In genomic region chr6:114049367-114049966, GRCh38 we compare ENCODE assay signal across 1 cellular context.
TF ChIP-seq lines count a peak whose summit lies in the region.

No MANE protein-coding gene starts in this region.

TF ChIP-seq in HepG2, 621 proteins besides CTCF, POLR2A, EP300 and RAD21 (continued from another document and continues in another):
- no peak for TF ChIP-seq HMGXB3 (CRISPR knock-in tag; IDR thresholded peaks at IDR 0.05; ENCODE audit: borderline replicate concordance)
- TF ChIP-seq CSRNP2 (CRISPR knock-in tag; conservative IDR thresholded peaks at IDR 0.05; ENCODE audit: low read depth), result no peak
- no peak for TF ChIP-seq ZNF589 (CRISPR knock-in tag; conservative IDR thresholded peaks at IDR 0.05)
- no peak for TF ChIP-seq ZNF670 (CRISPR knock-in tag; IDR thresholded peaks at IDR 0.05; ENCODE audit: borderline replicate concordance)
- no peak for TF ChIP-seq ZBTB14 (CRISPR knock-in tag; IDR thresholded peaks at IDR 0.05)
- TF ChIP-seq REPIN1 (CRISPR knock-in tag; IDR thresholded peaks at IDR 0.05; ENCODE audit: borderline replicate concordance, low read depth), result no peak
- TF ChIP-seq TAF1 (CRISPR knock-in tag; IDR thresholded peaks at IDR 0.05), result no peak
- TF ChIP-seq PHF5A (CRISPR knock-in tag; IDR thresholded peaks at IDR 0.05; ENCODE audit: low read depth, unreplicated experiment), result no peak
- no peak for TF ChIP-seq KLF9 (CRISPR knock-in tag; IDR thresholded peaks at IDR 0.05; ENCODE audit: low read depth)
- no peak for TF ChIP-seq ZNF546 (CRISPR knock-in tag; conservative IDR thresholded peaks at IDR 0.05)
- no peak for TF ChIP-seq MXI1 (IDR thresholded peaks at IDR 0.05; ENCODE audit: borderline replicate concordance, low read depth, low read length)
- 0 out of 2 replicates have a peak, but pooled peaks have one; percentile 23 for TF ChIP-seq MAX (IDR thresholded peaks at IDR 0.05)
- TF ChIP-seq HMG20A (CRISPR knock-in tag; IDR thresholded peaks at IDR 0.05; ENCODE audit: borderline replicate concordance), result no peak
- TF ChIP-seq ASH2L (IDR thresholded peaks at IDR 0.05; ENCODE audit: insufficient read length, low read depth, low read length), result peak; percentile 86
- TF ChIP-seq SNAI1 (CRISPR knock-in tag; IDR thresholded peaks at IDR 0.05; ENCODE audit: borderline replicate concordance), result no peak
- TF ChIP-seq POGZ (CRISPR knock-in tag; IDR thresholded peaks at IDR 0.05), result peak; percentile 62; the same call in 1 of the 2 replicates
- TF ChIP-seq ZNF44 (CRISPR knock-in tag; IDR thresholded peaks at IDR 0.05), result no peak
- TF ChIP-seq PLSCR1 (CRISPR knock-in tag; IDR thresholded peaks at IDR 0.05; ENCODE audit: borderline replicate concordance), result no peak
- TF ChIP-seq UBTF (CRISPR knock-in tag; IDR thresholded peaks at IDR 0.05), result no peak
- TF ChIP-seq FOSL2 (CRISPR knock-in tag; IDR thresholded peaks at IDR 0.05), result peak; percentile 12
- peak; percentile 33; the same call in 1 of the 2 replicates for TF ChIP-seq CEBPG (CRISPR knock-in tag; IDR thresholded peaks at IDR 0.05)
- no peak for TF ChIP-seq ZNF136 (CRISPR knock-in tag; IDR thresholded peaks at IDR 0.05; ENCODE audit: low read depth)
- TF ChIP-seq ZNF234 (CRISPR knock-in tag; conservative IDR thresholded peaks at IDR 0.05), result no peak
- TF ChIP-seq MEF2D (CRISPR knock-in tag; IDR thresholded peaks at IDR 0.05), result no peak
- no peak for TF ChIP-seq AKNA (CRISPR knock-in tag; IDR thresholded peaks at IDR 0.05; ENCODE audit: borderline replicate concordance)
- no peak for TF ChIP-seq CEBPB (IDR thresholded peaks at IDR 0.05; ENCODE audit: borderline replicate concordance, low read depth, low read length)
- peak; percentile 58; the same call in 1 of the 2 replicates for TF ChIP-seq ZNF317 (CRISPR knock-in tag; IDR thresholded peaks at IDR 0.05)
- TF ChIP-seq GFI1 (CRISPR knock-in tag; IDR thresholded peaks at IDR 0.05; ENCODE audit: borderline replicate concordance), result no peak
- TF ChIP-seq TFAP4 (IDR thresholded peaks at IDR 0.05; ENCODE audit: borderline replicate concordance, low read depth), result peak; percentile 78; the same call in 1 of the 2 replicates
- peak; percentile 30; the same call in 1 of the 2 replicates for TF ChIP-seq ELF3 (CRISPR knock-in tag; IDR thresholded peaks at IDR 0.05)
- 0 out of 2 replicates have a peak, but pooled peaks have one; percentile 29 for TF ChIP-seq ARID5B (CRISPR knock-in tag; IDR thresholded peaks at IDR 0.05)
- TF ChIP-seq ZNF556 (CRISPR knock-in tag; IDR thresholded peaks at IDR 0.05; ENCODE audit: borderline replicate concordance), result no peak
- no peak for TF ChIP-seq NPAS2 (CRISPR knock-in tag; IDR thresholded peaks at IDR 0.05; ENCODE audit: borderline replicate concordance)
- TF ChIP-seq ZNF512 (CRISPR knock-in tag; IDR thresholded peaks at IDR 0.05), result no peak
- TF ChIP-seq ZNF543 (CRISPR knock-in tag; IDR thresholded peaks at IDR 0.05), result no peak
- peak; percentile 22; the same call in 1 of the 2 replicates for TF ChIP-seq MED1 (CRISPR knock-in tag; IDR thresholded peaks at IDR 0.05)
